ENCODE assay signal across 18 cellular contexts in genomic region chr2:94982156-94982555, GRCh38. TPM values are rescaled to one million over a fixed set of nuclear protein-coding genes. Genes with fewer than 3 reads are reported as not detected.
A peak's percentile ranks its signal among the peaks of the same experiment; 100 is the strongest.
DNase-seq lines count a peak whose midpoint lies in the region; ATAC-seq and TF ChIP-seq lines count a peak whose summit lies in the region.
"Had no signal": no experiment of that assay in that cellular context is flagged by ENCODE, and none has a peak within 500 bp of the region (broad histone marks: within the 10 kb centered on the region; RNA-seq: fewer than 3 reads in every experiment).

No MANE protein-coding gene starts in this region.

- H3K36me3 Mint-ChIP-seq in GM23338 (ENCODE audit: low read depth), result no peaks in the 10 kb centered on the region
- H3K36me3 Mint-ChIP-seq: CD4-positive, CD25-positive, alpha-beta regulatory T cell; CD8-positive, alpha-beta memory T cell had no signal

- peak overlapping the region; percentile 56; the same call in 1 of the 2 replicates for H3K27ac Mint-ChIP-seq in GM23338
- H3K27ac Mint-ChIP-seq: CD4-positive, CD25-positive, alpha-beta regulatory T cell; CD8-positive, alpha-beta memory T cell had no signal

- H3K4me2 ChIP-seq in GM23338 (no peak overlapping the region), OCI-LY7 (ENCODE audit: low read length) (no peak overlapping the region)

- H3K27me3 ChIP-seq in GM23338 (ENCODE audit: insufficient read depth), result peaks cover 3% of the 10 kb centered on the region; the same call in 1 of the 2 replicates
- peaks cover 0 to 40% (median 0%) of the 10 kb centered on the region in 4 donors for H3K27me3 ChIP-seq in esophagus squamous epithelium
- H3K27me3 ChIP-seq in testis, result no peaks in the 10 kb centered on the region
- H3K27me3 ChIP-seq: BE2C had no signal

- no peaks in the 10 kb centered on the region for H3K9me2 ChIP-seq in GM23338 (ENCODE audit: insufficient read depth)
- no peaks in the 10 kb centered on the region for H3K9me2 ChIP-seq in OCI-LY7 (ENCODE audit: insufficient read depth, low read length)

- H3K27ac ChIP-seq in GM23338 (ENCODE audit: low read depth), result no peak overlapping the region
- peak overlapping the region; percentile 43 for H3K27ac ChIP-seq in OCI-LY7 (ENCODE audit: low read depth, low read length, poor library complexity, severe bottlenecking)
- H3K27ac ChIP-seq in esophagus squamous epithelium, result peak overlapping the region in 3 of 4 donors; percentile 16 to 83 (median 42)
- no peak overlapping the region for H3K27ac ChIP-seq in testis
- H3K27ac ChIP-seq: GM23248 had no signal

- CTCF ChIA-PET in OCI-LY7 (lab: Charles Lee; ENCODE audit: unreplicated experiment), result no interaction called here

- no TSS peak for BruUV-seq in OCI-LY7 (replicated peaks; lab: Mats Ljungman, UMichigan)

- TF ChIP-seq CTCF in GM23338 (conservative IDR thresholded peaks at IDR 0.05; ENCODE audit: low read depth in 2 of 2), result no peak
- TF ChIP-seq CTCF in OCI-LY7 (conservative IDR thresholded peaks at IDR 0.05; ENCODE audit: low read length), result no peak
- no peak for TF ChIP-seq CTCF in esophagus squamous epithelium (IDR thresholded peaks at IDR 0.05)
- no peak for TF ChIP-seq CTCF in testis (IDR thresholded peaks at IDR 0.05)

- H3K4me1 ChIP-seq in GM23338 (ENCODE audit: insufficient read depth) (no peaks in the 10 kb centered on the region), OCI-LY7 (ENCODE audit: insufficient read depth, low read length, poor library complexity, severe bottlenecking) (no peaks in the 10 kb centered on the region), esophagus squamous epithelium (peaks cover 0 to 29% (median 0%) of the 10 kb centered on the region in 3 donors), testis (no peaks in the 10 kb centered on the region)
- H3K4me1 ChIP-seq: BE2C had no signal

- TF ChIP-seq POLR2A in esophagus squamous epithelium (IDR thresholded peaks at IDR 0.05) (no peak), testis (IDR thresholded peaks at IDR 0.05) (no peak)

- H3K4me3 ChIP-seq in GM23338 (no peak overlapping the region), OCI-LY7 (ENCODE audit: low read depth, low read length, poor library complexity, severe bottlenecking) (no peak overlapping the region), esophagus squamous epithelium (no peak overlapping the region), testis (no peak overlapping the region)
- H3K4me3 ChIP-seq: GM12878, GM23248 had no signal

- intact Hi-C loops in OCI-LY7 (cut with micrococcal nuclease; ENCODE audit: unreplicated experiment), result no loop called here
- intact Hi-C loops in esophagus squamous epithelium (cut with DNase I), result no loop called here
- intact Hi-C loops in testis (cut with DNase I; ENCODE audit: low total_unique reads), result no loop called here

- H3K27me3 Mint-ChIP-seq in GM23338 (ENCODE audit: insufficient read depth, low read depth, poor library complexity), result peaks cover 15% of the 10 kb centered on the region

- POLR2A ChIA-PET in OCI-LY7 (lab: Charles Lee), result no interaction called here

- H4K20me1 ChIP-seq in GM23338 (replicated peaks; ENCODE audit: insufficient read depth) (no peaks in the 10 kb centered on the region), OCI-LY7 (ENCODE audit: insufficient read depth, low read length) (no peaks in the 10 kb centered on the region)

- H3K4me3 Mint-ChIP-seq in GM23338, result no peak overlapping the region
- H3K4me3 Mint-ChIP-seq: CD4-positive, CD25-positive, alpha-beta regulatory T cell; CD8-positive, alpha-beta memory T cell had no signal

- H2AFZ ChIP-seq in GM23338, result no peak overlapping the region
- no peak overlapping the region for H2AFZ ChIP-seq in OCI-LY7 (ENCODE audit: low read length)
- H2AFZ ChIP-seq: GM23248 had no signal

- no peaks in the 10 kb centered on the region for H3K36me3 ChIP-seq in GM23338 (ENCODE audit: insufficient read depth)
- no peaks in the 10 kb centered on the region for H3K36me3 ChIP-seq in OCI-LY7 (ENCODE audit: insufficient read depth, low read length)
- no peaks in the 10 kb centered on the region for H3K36me3 ChIP-seq in esophagus squamous epithelium
- H3K36me3 ChIP-seq in testis (ENCODE audit: low read depth, missing control alignments), result no peaks in the 10 kb centered on the region
- H3K36me3 ChIP-seq: BE2C had no signal

- no peaks in the 10 kb centered on the region; the same call in 2 of the 3 replicates for H3K9me3 Mint-ChIP-seq in GM23338
- H3K9me3 Mint-ChIP-seq: CD8-positive, alpha-beta memory T cell had no signal

- peaks cover 5% of the 10 kb centered on the region; the same call in 1 of the 3 replicates for H3K4me1 Mint-ChIP-seq in GM23338
- H3K4me1 Mint-ChIP-seq: CD4-positive, CD25-positive, alpha-beta regulatory T cell; CD8-positive, alpha-beta memory T cell had no signal

- no peaks in the 10 kb centered on the region for H3F3A ChIP-seq in GM23338 (replicated peaks; ENCODE audit: low read depth)

- DNase-seq in GM23338 (ENCODE audit: low spot score) (no peak), OCI-LY7 (ENCODE audit: low spot score) (no peak), esophagus squamous epithelium (lab: John Stamatoyannopoulos, UW) (no peak), testis (peak; percentile 3), SIG-M5 treated with dmso at 0.1 percent for 504 hours (lab: John Stamatoyannopoulos, UW; ENCODE audit: unreplicated experiment) (no peak)
- DNase-seq: BE2C; C1 segment of cervical spinal cord; CD4-positive, CD25-positive, alpha-beta regulatory T cell; CD8-positive, alpha-beta memory T cell; COR-L47; DMS 273 treated with DMSO at 0.1 percent for 48 hours; DND-41 had no signal

- H3K9me3 ChIP-seq in OCI-LY7 (ENCODE audit: low read length) (no peaks in the 10 kb centered on the region), esophagus squamous epithelium (no peaks in the 10 kb centered on the region), testis (no peaks in the 10 kb centered on the region)
- H3K9me3 ChIP-seq: BE2C had no signal

- ATAC-seq in GM23338, result no peak
- no peak for ATAC-seq in GM19397 (IDR thresholded peaks at IDR 0.05; ENCODE audit: unreplicated experiment)
- no peak for ATAC-seq in GM18502 (IDR thresholded peaks at IDR 0.05; ENCODE audit: poor library complexity, unreplicated experiment)
- ATAC-seq: GM12878 had no signal

- H3K79me2 ChIP-seq in GM23338 (replicated peaks; ENCODE audit: insufficient read depth) (no peaks in the 10 kb centered on the region), OCI-LY7 (ENCODE audit: insufficient read depth, low read depth, low read length) (no peaks in the 10 kb centered on the region)

- 62 to 66% methylated on average over 6 of the region's 6 CpGs for WGBS in esophagus squamous epithelium, 2 donors
- WGBS in testis, 2 donors, result 58 to 69% methylated on average over 6 of the region's 6 CpGs

TF ChIP-seq in GM23338, 12 proteins besides CTCF, POLR2A, EP300 and RAD21 (continues in another document):
- TF ChIP-seq STAT1 (IDR thresholded peaks at IDR 0.05; ENCODE audit: unreplicated experiment) (no peak), CREB1 (CRISPR knock-in tag; IDR thresholded peaks at IDR 0.05; ENCODE audit: low read depth) (no peak), REST (IDR thresholded peaks at IDR 0.05; ENCODE audit: unreplicated experiment) (no peak), JUNB (IDR thresholded peaks at IDR 0.05; ENCODE audit: unreplicated experiment) (no peak), ZNF114 (CRISPR knock-in tag; IDR thresholded peaks at IDR 0.05) (no peak), EZH2phosphoT487 (IDR thresholded peaks at IDR 0.05; ENCODE audit: unreplicated experiment) (no peak), POLR2AphosphoS5 (IDR thresholded peaks at IDR 0.05; ENCODE audit: low read depth) (no peak)

RNA-seq across cellular contexts. Expression of gene MAL, which starts 43.4 kb away (rescaled TPM):
- total RNA-seq in GM23338 (2014; rRNA removed; shearing (Covaris generic)), result 0.24 and 2.6 TPM in 2 replicates
- polyA plus RNA-seq in GM23338 (2016; fragmentation: Nextera tagmentation; extraction: Ambion mirVana) (0.31 TPM in 1 of 2 replicates, not detected in the other), testis (ENCODE audit: insufficient read depth, low read depth, low replicate concordance) (1.3 TPM)
- not detected in 2 replicates for total RNA-seq in OCI-LY7 (2014; rRNA removed; shearing (Covaris generic))
- total RNA-seq in OCI-LY7 (2022) (not detected in 2 replicates), esophagus squamous epithelium (1,000 to 10,000 TPM in 1 of 4 donors, 100 to 1,000 TPM in 3; 469 to 1,903 (median 516) TPM), testis (under 1 TPM; 0.62 to 0.79 TPM)
- total RNA-seq: G401, GM23248, HT-29 had no signal
- polyA plus RNA-seq: GM23248 had no signal

Comparison
In these comparisons a context has a peak if more than half of its experiments do, and no peak if none do; other contexts are left out.
1. H3K27ac ChIP-seq: peak in OCI-LY7 (single experiment) and esophagus squamous epithelium (3 of 4); none in GM23338 (single experiment) and testis (0 of 2).
2. RNA of gene MAL, which starts 43.4 kb away (total RNA-seq): 469 to 1,903 TPM in esophagus squamous epithelium; 0.62 to 0.79 TPM in testis, 0.24 to 2.6 TPM in GM23338 and not detected in OCI-LY7; every median in the first group is over 100 times any median in the second.